In the genomic region with DNA sequence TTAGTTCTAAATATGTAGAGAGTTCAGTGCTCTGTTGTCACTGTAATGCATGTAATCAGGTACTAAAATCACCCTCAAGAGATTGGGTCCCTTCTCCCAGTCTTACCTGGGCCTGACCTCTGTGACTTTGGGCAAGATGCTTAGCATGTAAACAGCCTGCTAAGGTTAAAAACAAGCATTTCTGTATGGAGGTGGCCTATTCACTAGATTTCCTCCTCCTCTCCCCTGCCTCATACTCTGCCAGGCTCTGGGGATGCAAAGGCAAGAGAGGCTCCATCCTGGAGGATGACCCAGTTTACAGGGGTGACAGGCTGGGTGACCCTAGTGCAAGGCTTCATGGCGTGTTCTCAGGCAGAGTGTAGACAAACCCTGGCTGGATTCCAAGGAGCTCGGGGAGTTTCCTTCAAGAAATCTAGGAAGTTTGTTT, we compare ENCODE assay signal across 10 cellular contexts. TPM values are rescaled to one million over a fixed set of nuclear protein-coding genes. Genes with fewer than 3 reads are reported as not detected.
DNase-seq lines count a peak whose midpoint lies in the region; ATAC-seq and TF ChIP-seq lines count a peak whose summit lies in the region.
"Had no signal": no experiment of that assay in that cellular context is flagged by ENCODE, and none has a peak within 500 bp of the region (broad histone marks: within the 10 kb centered on the region; RNA-seq: fewer than 3 reads in every experiment).

No MANE protein-coding gene starts in this region.

- H4K20me1 ChIP-seq in GM23248 (ENCODE audit: insufficient read depth) (no peaks in the 10 kb centered on the region), PC-3 (ENCODE audit: low read length) (no peaks in the 10 kb centered on the region)

- no peaks in the 10 kb centered on the region for H3K9me2 ChIP-seq in GM23248 (ENCODE audit: insufficient read depth)
- no peaks in the 10 kb centered on the region for H3K9me2 ChIP-seq in PC-3 (replicated peaks; ENCODE audit: low read length)

- no TSS peak for BruUV-seq in PC-3 (replicated peaks; lab: Mats Ljungman, UMichigan)

- TF ChIP-seq CTCF in GM13976 (IDR thresholded peaks at IDR 0.05; ENCODE audit: borderline replicate concordance, control extremely low read depth, extremely low read depth, insufficient read depth, missing control alignments) (no peak), natural killer cell (IDR thresholded peaks at IDR 0.05) (no peak), PC-3 (conservative IDR thresholded peaks at IDR 0.05; ENCODE audit: low read depth, low read length) (no peak)

- no peaks in the 10 kb centered on the region for H3F3A ChIP-seq in GM23248 (ENCODE audit: insufficient read depth)
- H3F3A ChIP-seq in PC-3 (ENCODE audit: low read length, unreplicated experiment) = no peaks in the 10 kb centered on the region

- intact Hi-C loops in natural killer cell (cut with micrococcal nuclease) (loop anchor here (2.0 to 5.0 kb wide), 2 partner anchors 58 to 92 kb away; no protein-coding TSS in a partner anchor), PC-3 (cut with micrococcal nuclease) (no loop called here)

- H3K79me2 ChIP-seq in GM23248 (ENCODE audit: insufficient read depth) (no peaks in the 10 kb centered on the region), PC-3 (ENCODE audit: low read length) (no peaks in the 10 kb centered on the region)

- in situ Hi-C loops in GM13976 (cut with MboI; ENCODE audit: low sequenced_read_pairs, unreplicated experiment) (loop anchor here (5.0 kb wide), 1 partner anchor 178 kb away; no protein-coding TSS in a partner anchor), GM23248 (cut with MboI) (no loop called here)

- DNase-seq in GM13976 (ENCODE audit: low spot score) = peak; percentile 20
- no peak for DNase-seq in GM23248
- no peak for DNase-seq in activated CD8-positive, alpha-beta T cell treated with anti-CD3 and anti-CD28 coated beads, Interleukin-2, amount 10 ng/mL, durations not matched to agents 7 days and 5 days
- DNase-seq in natural killer cell = no peak
- no peak for DNase-seq in T-helper 9 cell
- DNase-seq in NCI-H2029 treated with DMSO at 0.1 percent for 48 hours (lab: John Stamatoyannopoulos, UW) = no peak
- DNase-seq in PC-3 = no peak
- DNase-seq in H4 (ENCODE audit: low spot score) = no peak

- peak overlapping the region; percentile 82 for H3K27ac Mint-ChIP-seq in activated CD8-positive, alpha-beta T cell treated with anti-CD3 and anti-CD28 coated beads, Interleukin-2, amount 10 ng/mL, durations not matched to agents 7 days and 5 days
- peak overlapping the region; percentile 90 to 97 for H3K27ac Mint-ChIP-seq in natural killer cell

- H3K9me3 ChIP-seq in GM23248 (ENCODE audit: low read depth) = no peaks in the 10 kb centered on the region
- H3K9me3 ChIP-seq in PC-3 (ENCODE audit: low read length) = no peaks in the 10 kb centered on the region
- H3K9me3 ChIP-seq: esophagus muscularis mucosa had no signal

- H3K4me3 ChIP-seq in GM23248 (no peak overlapping the region), PC-3 (ENCODE audit: low read length) (no peak overlapping the region)
- H3K4me3 ChIP-seq: esophagus muscularis mucosa, smooth muscle cell had no signal

- H3K9me3 Mint-ChIP-seq in activated CD8-positive, alpha-beta T cell treated with anti-CD3 and anti-CD28 coated beads, Interleukin-2, amount 10 ng/mL, durations not matched to agents 7 days and 5 days (ENCODE audit: insufficient read depth) = peaks cover 8% of the 10 kb centered on the region
- no peaks in the 10 kb centered on the region for H3K9me3 Mint-ChIP-seq in natural killer cell

- H2AFZ ChIP-seq in GM23248 = peak overlapping the region; percentile 43; the same call in 1 of the 2 replicates
- H2AFZ ChIP-seq in PC-3 (ENCODE audit: low read length) = no peak overlapping the region

- H3K27me3 Mint-ChIP-seq in activated CD8-positive, alpha-beta T cell treated with anti-CD3 and anti-CD28 coated beads, Interleukin-2, amount 10 ng/mL, durations not matched to agents 7 days and 5 days (ENCODE audit: low read depth) = no peaks in the 10 kb centered on the region
- no peaks in the 10 kb centered on the region for H3K27me3 Mint-ChIP-seq in natural killer cell (ENCODE audit: low read depth in 2 of 2)

- CTCF ChIA-PET in activated CD8-positive, alpha-beta T cell treated with anti-CD3 and anti-CD28 coated beads, Interleukin-2, amount 10 ng/mL, durations not matched to agents 7 days and 5 days (lab: Charles Lee) = interaction anchor here (0.7 to 3.2 kb wide), 30 partner anchors 9 to 217 kb away, joined by 3 to 52 read pairs (median 5); partner anchors contain the start of genes SLAMF1 and SLAMF6
- CTCF ChIA-PET in PC-3 (lab: Charles Lee) = no interaction called here

- H3K27me3 ChIP-seq in GM23248 (replicated peaks; ENCODE audit: insufficient read depth) (peaks cover 7% of the 10 kb centered on the region), PC-3 (ENCODE audit: low read length) (peaks cover 19% of the 10 kb centered on the region)
- H3K27me3 ChIP-seq: esophagus muscularis mucosa had no signal

- 17 to 22% methylated on average over 2 of the region's 2 CpGs for WGBS in GM23248 (ENCODE audit: low coverage in 1 of 2, low lambda C conversion rate in 2 of 2, missing lambda C conversion rate in 2 of 2), 2 experiments

- H3K9ac ChIP-seq in GM23248 = no peak overlapping the region
- H3K9ac ChIP-seq in PC-3 (ENCODE audit: low read length) = no peak overlapping the region

- H3K4me2 ChIP-seq in GM23248 (ENCODE audit: unreplicated experiment) (no peak overlapping the region), PC-3 (ENCODE audit: low read length) (no peak overlapping the region)
- H3K4me2 ChIP-seq: smooth muscle cell had no signal

- peaks cover 55% of the 10 kb centered on the region for H3K4me1 Mint-ChIP-seq in activated CD8-positive, alpha-beta T cell treated with anti-CD3 and anti-CD28 coated beads, Interleukin-2, amount 10 ng/mL, durations not matched to agents 7 days and 5 days (ENCODE audit: low read depth)
- peaks cover 63% of the 10 kb centered on the region in 2 donors for H3K4me1 Mint-ChIP-seq in natural killer cell

- H3K4me1 ChIP-seq in GM23248 (ENCODE audit: insufficient read depth) (no peaks in the 10 kb centered on the region), PC-3 (ENCODE audit: insufficient read depth, low read length) (peaks cover 4% of the 10 kb centered on the region)

- peak; percentile 52 for ATAC-seq in activated CD8-positive, alpha-beta T cell treated with anti-CD3 and anti-CD28 coated beads, Interleukin-2, amount 10 ng/mL, durations not matched to agents 7 days and 5 days
- ATAC-seq in natural killer cell (peak in 2 of 3 donors; percentile 6 to 11), PC-3 (no peak)

- H3K36me3 Mint-ChIP-seq in activated CD8-positive, alpha-beta T cell treated with anti-CD3 and anti-CD28 coated beads, Interleukin-2, amount 10 ng/mL, durations not matched to agents 7 days and 5 days (ENCODE audit: low read depth) = peaks cover 5% of the 10 kb centered on the region
- H3K36me3 Mint-ChIP-seq in natural killer cell = no peaks in the 10 kb centered on the region

- H3K36me3 ChIP-seq in GM23248 (ENCODE audit: low read depth) (no peaks in the 10 kb centered on the region), PC-3 (ENCODE audit: low read depth, low read length) (no peaks in the 10 kb centered on the region)

- POLR2A ChIA-PET in activated CD8-positive, alpha-beta T cell treated with anti-CD3 and anti-CD28 coated beads, Interleukin-2, amount 10 ng/mL, durations not matched to agents 7 days and 5 days (lab: Charles Lee) = interaction anchor here (1.4 to 2.2 kb wide), 4 partner anchors 92 to 179 kb away, joined by 3 to 11 read pairs (median 6); partner anchors contain the start of gene SLAMF6
- POLR2A ChIA-PET in PC-3 (lab: Charles Lee; ENCODE audit: unreplicated experiment) = no interaction called here

- H3K27ac ChIP-seq in GM23248 = no peak overlapping the region
- H3K27ac ChIP-seq in PC-3 (ENCODE audit: low read length) = no peak overlapping the region
- H3K27ac ChIP-seq: esophagus muscularis mucosa had no signal

- peak overlapping the region; percentile 32 for H3K4me3 Mint-ChIP-seq in activated CD8-positive, alpha-beta T cell treated with anti-CD3 and anti-CD28 coated beads, Interleukin-2, amount 10 ng/mL, durations not matched to agents 7 days and 5 days
- H3K4me3 Mint-ChIP-seq in natural killer cell = peak overlapping the region; percentile 64

RNA-seq across cellular contexts. Expression of gene VANGL2, which starts 28.8 kb away (rescaled TPM):
- not detected in 2 replicates for total RNA-seq in GM23248 (2014; rRNA removed; shearing (Covaris generic))
- not detected in 2 replicates for polyA plus RNA-seq in GM23248 (2016; fragmentation: Nextera tagmentation; extraction: Ambion mirVana)
- not detected for total RNA-seq in activated CD8-positive, alpha-beta T cell treated with anti-CD3 and anti-CD28 coated beads, Interleukin-2, amount 10 ng/mL, durations not matched to agents 7 days and 5 days
- total RNA-seq in natural killer cell (under 1 TPM in 1 of 3 donors, not detected in 2; 0.08 TPM), PC-3 (2014; rRNA removed) (0.06 and 0.44 TPM in 2 replicates)
- 1.2 and 1.8 TPM in 2 replicates for total RNA-seq in H4 (2014; rRNA removed; shearing (Covaris generic))
